Comparison of ENCODE assay signal across 1 cellular context in the genomic region with DNA sequence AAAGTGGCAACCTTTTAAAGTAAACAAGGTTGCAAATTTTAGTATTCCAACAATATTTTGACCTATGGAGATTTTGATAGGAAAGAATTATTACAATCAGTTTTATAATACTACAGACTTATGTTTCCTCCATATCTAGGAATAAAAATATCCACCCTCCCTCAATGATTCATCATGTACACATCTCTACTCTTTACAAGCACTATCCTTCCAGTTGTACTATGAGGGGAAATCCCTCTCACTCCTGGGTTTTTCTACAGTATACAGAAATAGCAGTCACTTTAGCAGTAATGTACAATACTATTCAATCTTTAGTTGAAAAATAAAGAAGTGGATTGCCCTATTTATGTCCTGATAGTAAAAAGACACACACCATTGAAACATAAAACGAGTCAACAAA.
TF ChIP-seq lines count a peak whose summit lies in the region.

No MANE protein-coding gene starts in this region.

TF ChIP-seq in IMR-90, 13 proteins besides CTCF, POLR2A, EP300 and RAD21 (continued from another document):
- no peak for TF ChIP-seq ELK1 (IDR thresholded peaks at IDR 0.05; ENCODE audit: borderline replicate concordance, low read depth, low read length)
- no peak for TF ChIP-seq CEBPB (IDR thresholded peaks at IDR 0.05; ENCODE audit: low read depth, low read length)
- no peak for TF ChIP-seq FOS (IDR thresholded peaks at IDR 0.05; ENCODE audit: low read depth, low read length)
